Comparison of ENCODE assay signal across 8 cellular contexts in genomic region chr11:77082838-77083552, GRCh38. TPM values are rescaled to one million over a fixed set of nuclear protein-coding genes. Genes with fewer than 3 reads are reported as not detected.
DNase-seq lines count a peak whose midpoint lies in the region; ATAC-seq and TF ChIP-seq lines count a peak whose summit lies in the region.

No MANE protein-coding gene starts in this region.

- H3K27me3 ChIP-seq in MM.1S (replicated peaks; ENCODE audit: insufficient read depth, low read length), result no peaks in the 10 kb centered on the region

- H4K20me1 ChIP-seq in MM.1S (ENCODE audit: insufficient read depth, low read length), result no peaks in the 10 kb centered on the region

- POLR2A ChIA-PET in activated CD8-positive, alpha-beta T cell treated with anti-CD3 and anti-CD28 coated beads, Interleukin-2, amount 10 ng/mL, durations not matched to agents 7 days and 5 days (lab: Charles Lee), result interaction anchor here (0.8 to 2.3 kb wide), 7 partner anchors 9 to 162 kb away, joined by 3 to 16 read pairs (median 4); no protein-coding TSS in a partner anchor

- DNase-seq in ELF-1 (ENCODE audit: low read depth, low spot score), result peak; percentile 59
- DNase-seq in activated CD8-positive, alpha-beta T cell treated with anti-CD3 and anti-CD28 coated beads, Interleukin-2, amount 10 ng/mL, durations not matched to agents 7 days and 5 days, result peak; percentile 82
- DNase-seq in fibroblast of villous mesenchyme (ENCODE audit: low read depth), result peak; percentile 49
- DNase-seq in MM.1S, result no peak
- no peak for DNase-seq in HPDE6-E6E7 (ENCODE audit: extremely low spot score)

- no peaks in the 10 kb centered on the region for H3K36me3 Mint-ChIP-seq in activated CD8-positive, alpha-beta T cell treated with anti-CD3 and anti-CD28 coated beads, Interleukin-2, amount 10 ng/mL, durations not matched to agents 7 days and 5 days (ENCODE audit: low read depth)

- H3K9me3 ChIP-seq in MM.1S (replicated peaks; ENCODE audit: insufficient read depth, low read length), result no peaks in the 10 kb centered on the region

- H2AFZ ChIP-seq in MM.1S (ENCODE audit: low read length), result no peak overlapping the region

- H3K4me3 Mint-ChIP-seq in activated CD8-positive, alpha-beta T cell treated with anti-CD3 and anti-CD28 coated beads, Interleukin-2, amount 10 ng/mL, durations not matched to agents 7 days and 5 days, result peak overlapping the region; percentile 71

- no peaks in the 10 kb centered on the region for H3F3A ChIP-seq in MM.1S (ENCODE audit: insufficient read depth, low read length)

- peaks cover 32% of the 10 kb centered on the region for H3K4me1 Mint-ChIP-seq in activated CD8-positive, alpha-beta T cell treated with anti-CD3 and anti-CD28 coated beads, Interleukin-2, amount 10 ng/mL, durations not matched to agents 7 days and 5 days (ENCODE audit: low read depth)

- H3K4me1 ChIP-seq in MM.1S (ENCODE audit: low read length), result 0 out of 2 replicates have a peak, but pooled peaks cover 4% of the 10 kb centered on the region

- peak overlapping the region; percentile 95 for H3K27ac Mint-ChIP-seq in activated CD8-positive, alpha-beta T cell treated with anti-CD3 and anti-CD28 coated beads, Interleukin-2, amount 10 ng/mL, durations not matched to agents 7 days and 5 days

- no peaks in the 10 kb centered on the region for H3K9me3 Mint-ChIP-seq in activated CD8-positive, alpha-beta T cell treated with anti-CD3 and anti-CD28 coated beads, Interleukin-2, amount 10 ng/mL, durations not matched to agents 7 days and 5 days (ENCODE audit: insufficient read depth)

- H3K27ac ChIP-seq in skin epidermis (peak overlapping the region in 17 of 21 experiments; percentile 10 to 80 (median 64)), MM.1S (ENCODE audit: low read length) (no peak overlapping the region)

- H3K4me3 ChIP-seq in fibroblast of villous mesenchyme (ENCODE audit: low read depth, low read length) (no peak overlapping the region), skin epidermis (no peak overlapping the region), MM.1S (ENCODE audit: low read length) (no peak overlapping the region)

- ATAC-seq in activated CD8-positive, alpha-beta T cell treated with anti-CD3 and anti-CD28 coated beads, Interleukin-2, amount 10 ng/mL, durations not matched to agents 7 days and 5 days, result peak; percentile 95
- ATAC-seq in HG02885 (IDR thresholded peaks at IDR 0.05; ENCODE audit: poor library complexity, unreplicated experiment), result no peak
- no peak for ATAC-seq in HG02623 (IDR thresholded peaks at IDR 0.05; ENCODE audit: unreplicated experiment)

- H3K27me3 Mint-ChIP-seq in activated CD8-positive, alpha-beta T cell treated with anti-CD3 and anti-CD28 coated beads, Interleukin-2, amount 10 ng/mL, durations not matched to agents 7 days and 5 days (ENCODE audit: low read depth), result peaks cover 7% of the 10 kb centered on the region

- CTCF ChIA-PET in activated CD8-positive, alpha-beta T cell treated with anti-CD3 and anti-CD28 coated beads, Interleukin-2, amount 10 ng/mL, durations not matched to agents 7 days and 5 days (lab: Charles Lee), result interaction anchor here (0.7 to 2.5 kb wide), 13 partner anchors 8 to 1481 kb away, joined by 3 to 32 read pairs (median 3); partner anchors contain the start of genes CAPN5 and MYO7A

- H3K9ac ChIP-seq in MM.1S (ENCODE audit: low read length), result no peak overlapping the region

- no peaks in the 10 kb centered on the region for H3K36me3 ChIP-seq in MM.1S (replicated peaks; ENCODE audit: insufficient read depth, low read length)

- H3K9me2 ChIP-seq in MM.1S (replicated peaks; ENCODE audit: insufficient read depth, low read length), result no peaks in the 10 kb centered on the region

- H3K4me2 ChIP-seq in MM.1S (ENCODE audit: low read depth, low read length), result no peak overlapping the region

- H3K79me2 ChIP-seq in MM.1S (ENCODE audit: low read length), result no peaks in the 10 kb centered on the region

- TF ChIP-seq CTCF in fibroblast of villous mesenchyme (IDR thresholded peaks at IDR 0.05; ENCODE audit: insufficient read depth, low read depth, low read length) (no peak), MM.1S (IDR thresholded peaks at IDR 0.05; ENCODE audit: low read length) (no peak)

RNA-seq across cellular contexts. Expression of gene CAPN5, which starts 16.2 kb away (rescaled TPM):
- 1 to 10 TPM; 1.0 to 1.4 TPM for total RNA-seq in activated CD8-positive, alpha-beta T cell treated with anti-CD3 and anti-CD28 coated beads, Interleukin-2, amount 10 ng/mL, durations not matched to agents 7 days and 5 days
- total RNA-seq in fibroblast of villous mesenchyme, result 14.7 and 21.6 TPM in 2 replicates

RNA-seq across cellular contexts. Expression of gene OMP, which starts 19.6 kb away (rescaled TPM):
- not detected for total RNA-seq in activated CD8-positive, alpha-beta T cell treated with anti-CD3 and anti-CD28 coated beads, Interleukin-2, amount 10 ng/mL, durations not matched to agents 7 days and 5 days
- total RNA-seq in fibroblast of villous mesenchyme, result 1.6 TPM in 1 of 2 replicates, not detected in the other

RNA-seq across cellular contexts. Expression of gene MYO7A, which starts 45.1 kb away (rescaled TPM):
- not detected for total RNA-seq in activated CD8-positive, alpha-beta T cell treated with anti-CD3 and anti-CD28 coated beads, Interleukin-2, amount 10 ng/mL, durations not matched to agents 7 days and 5 days
- 0.32 and 0.43 TPM in 2 replicates for total RNA-seq in fibroblast of villous mesenchyme

RNA-seq across cellular contexts. Expression of gene B3GNT6, which starts 48.8 kb away (rescaled TPM):
- not detected for total RNA-seq in activated CD8-positive, alpha-beta T cell treated with anti-CD3 and anti-CD28 coated beads, Interleukin-2, amount 10 ng/mL, durations not matched to agents 7 days and 5 days
- total RNA-seq in fibroblast of villous mesenchyme, result not detected in 2 replicates

Comparison
In these comparisons a context has a peak if more than half of its experiments do, and no peak if none do; other contexts are left out.
1. DNase-seq: peak in ELF-1 (single experiment), activated CD8-positive, alpha-beta T cell treated with anti-CD3 and anti-CD28 coated beads, Interleukin-2, amount 10 ng/mL, durations not matched to agents 7 days and 5 days (single experiment) and fibroblast of villous mesenchyme (single experiment); none in MM.1S (single experiment) and HPDE6-E6E7 (single experiment).